12 cellular contexts compared by ENCODE assay signal in genomic region chr10:4246881-4247358, GRCh38.
DNase-seq lines count a peak whose midpoint lies in the region; ATAC-seq and TF ChIP-seq lines count a peak whose summit lies in the region.
"Had no signal": no experiment of that assay in that cellular context is flagged by ENCODE, and none has a peak within 500 bp of the region (broad histone marks: within the 10 kb centered on the region; RNA-seq: fewer than 3 reads in every experiment).

No MANE protein-coding gene starts in this region.

- H3K9me3 ChIP-seq in A673 (ENCODE audit: low read depth, low read length, poor library complexity, severe bottlenecking) (no peaks in the 10 kb centered on the region), GM23248 (ENCODE audit: low read depth) (no peaks in the 10 kb centered on the region)

- H3K36me3 Mint-ChIP-seq in nephron (ENCODE audit: low read depth), result no peaks in the 10 kb centered on the region
- H3K36me3 Mint-ChIP-seq in endothelial cell (ENCODE audit: low read depth, unreplicated experiment), result no peaks in the 10 kb centered on the region

- 0 out of 2 replicates have a peak overlapping the region, but pooled peaks have one; percentile 18 for H2AFZ ChIP-seq in GM23248

- peak overlapping the region; percentile 21 for H3K4me2 ChIP-seq in GM23248 (ENCODE audit: unreplicated experiment)

- H3K79me2 ChIP-seq in GM23248 (ENCODE audit: insufficient read depth), result no peaks in the 10 kb centered on the region

- CTCF ChIA-PET in A673 (lab: Charles Lee), result no interaction called here

- intact Hi-C loops in A673 (cut with micrococcal nuclease; ENCODE audit: unreplicated experiment), result no loop called here

- H3K9me2 ChIP-seq in GM23248 (ENCODE audit: insufficient read depth), result no peaks in the 10 kb centered on the region; the same call in 1 of the 2 replicates

- peaks cover 25% of the 10 kb centered on the region for H3K4me1 Mint-ChIP-seq in nephron
- H3K4me1 Mint-ChIP-seq in endothelial cell (ENCODE audit: unreplicated experiment), result peaks cover 12% of the 10 kb centered on the region

- H3K9me3 Mint-ChIP-seq in nephron (peaks cover 3% of the 10 kb centered on the region), endothelial cell (ENCODE audit: unreplicated experiment) (no peaks in the 10 kb centered on the region)

- H3K27me3 Mint-ChIP-seq in nephron (ENCODE audit: low read depth), result peaks cover 7% of the 10 kb centered on the region
- H3K27me3 Mint-ChIP-seq in endothelial cell (ENCODE audit: unreplicated experiment), result peaks cover 3% of the 10 kb centered on the region

- BruUV-seq in A673 (replicated peaks; lab: Mats Ljungman, UMichigan), result no TSS peak

- TF ChIP-seq CTCF in A673 (conservative IDR thresholded peaks at IDR 0.05; ENCODE audit: low read depth, low read length), result no peak
- no peak for TF ChIP-seq CTCF in nephron (IDR thresholded peaks at IDR 0.05; ENCODE audit: unreplicated experiment in 3 of 3)
- TF ChIP-seq CTCF in endothelial cell (IDR thresholded peaks at IDR 0.05; ENCODE audit: unreplicated experiment), result no peak

- ATAC-seq in GM21529 (IDR thresholded peaks at IDR 0.05; ENCODE audit: unreplicated experiment), result no peak
- no peak for ATAC-seq in HG03135 (IDR thresholded peaks at IDR 0.05; ENCODE audit: unreplicated experiment)

- peak; percentile 52 for DNase-seq in A673 (ENCODE audit: low spot score)
- peak; percentile 89 for DNase-seq in GM23248
- peak; percentile 60 for DNase-seq in brain pericyte (ENCODE audit: low read depth, low spot score)
- DNase-seq in endothelial cell (ENCODE audit: low spot score), result no peak
- no peak for DNase-seq in activated effector memory CD4-positive, alpha-beta T cell treated with anti-CD3 and anti-CD28 coated beads, Interleukin-2, amount 50 U/mL, for 16 hours
- DNase-seq: activated CD4-positive, alpha-beta T cell treated with anti-CD3 and anti-CD28 coated beads, Interleukin-2, amount 50 U/mL, for 4 hours; DND-41; MV-4-11; OCI-M1 had no signal

- H3K27ac ChIP-seq in A673 (ENCODE audit: low read depth, low read length, poor library complexity, severe bottlenecking) (no peak overlapping the region), GM23248 (peak overlapping the region; percentile 94)

- 1% methylated on average over 4 of the region's 4 CpGs for WGBS in GM23248 (ENCODE audit: low coverage in 1 of 2, low lambda C conversion rate in 2 of 2, missing lambda C conversion rate in 2 of 2), 2 experiments

- peak overlapping the region; percentile 79 for H3K9ac ChIP-seq in GM23248

- no peaks in the 10 kb centered on the region for H3K36me3 ChIP-seq in A673 (ENCODE audit: insufficient read depth, low read length, poor library complexity, severe bottlenecking)
- no peaks in the 10 kb centered on the region for H3K36me3 ChIP-seq in GM23248 (ENCODE audit: low read depth)

- POLR2A ChIA-PET in A673 (lab: Charles Lee; ENCODE audit: low non-redundant PET), result no interaction called here

- in situ Hi-C loops in GM23248 (cut with MboI), result loop anchor here (10.0 to 25.0 kb wide), 3 partner anchors 462 to 1010 kb away; partner anchors contain the start of gene KLF6

- no peak overlapping the region for H3K4me3 Mint-ChIP-seq in nephron
- no peak overlapping the region for H3K4me3 Mint-ChIP-seq in endothelial cell (ENCODE audit: unreplicated experiment)

- H3K4me3 ChIP-seq in A673 (ENCODE audit: low read depth, low read length, poor library complexity, severe bottlenecking) (no peak overlapping the region), GM23248 (peak overlapping the region; percentile 31)

- H3K27ac Mint-ChIP-seq in nephron (peak overlapping the region in 2 of 3 experiments; percentile 14 to 36), endothelial cell (ENCODE audit: unreplicated experiment) (no peak overlapping the region)

- H4K20me1 ChIP-seq in GM23248 (ENCODE audit: insufficient read depth), result no peaks in the 10 kb centered on the region

- H3K4me1 ChIP-seq in A673 (ENCODE audit: insufficient read depth, low read length, poor library complexity, severe bottlenecking), result peaks cover 8% of the 10 kb centered on the region
- peaks cover 59% of the 10 kb centered on the region for H3K4me1 ChIP-seq in GM23248 (ENCODE audit: insufficient read depth)

- H3K27me3 ChIP-seq in A673 (replicated peaks; ENCODE audit: insufficient read depth, low read depth, low read length, poor library complexity), result no peaks in the 10 kb centered on the region
- H3K27me3 ChIP-seq in GM23248 (replicated peaks; ENCODE audit: insufficient read depth), result no peaks in the 10 kb centered on the region

- peaks cover 54% of the 10 kb centered on the region for H3F3A ChIP-seq in GM23248 (ENCODE audit: insufficient read depth)

Comparison
In these comparisons a context has a peak if more than half of its experiments do, and no peak if none do; other contexts are left out.
1. DNase-seq: peak in A673 (single experiment), GM23248 (single experiment) and brain pericyte (single experiment); none in endothelial cell (single experiment) and activated effector memory CD4-positive, alpha-beta T cell treated with anti-CD3 and anti-CD28 coated beads, Interleukin-2, amount 50 U/mL, for 16 hours (single experiment).